Comparison of ENCODE assay signal across 27 cellular contexts in the genomic region with DNA sequence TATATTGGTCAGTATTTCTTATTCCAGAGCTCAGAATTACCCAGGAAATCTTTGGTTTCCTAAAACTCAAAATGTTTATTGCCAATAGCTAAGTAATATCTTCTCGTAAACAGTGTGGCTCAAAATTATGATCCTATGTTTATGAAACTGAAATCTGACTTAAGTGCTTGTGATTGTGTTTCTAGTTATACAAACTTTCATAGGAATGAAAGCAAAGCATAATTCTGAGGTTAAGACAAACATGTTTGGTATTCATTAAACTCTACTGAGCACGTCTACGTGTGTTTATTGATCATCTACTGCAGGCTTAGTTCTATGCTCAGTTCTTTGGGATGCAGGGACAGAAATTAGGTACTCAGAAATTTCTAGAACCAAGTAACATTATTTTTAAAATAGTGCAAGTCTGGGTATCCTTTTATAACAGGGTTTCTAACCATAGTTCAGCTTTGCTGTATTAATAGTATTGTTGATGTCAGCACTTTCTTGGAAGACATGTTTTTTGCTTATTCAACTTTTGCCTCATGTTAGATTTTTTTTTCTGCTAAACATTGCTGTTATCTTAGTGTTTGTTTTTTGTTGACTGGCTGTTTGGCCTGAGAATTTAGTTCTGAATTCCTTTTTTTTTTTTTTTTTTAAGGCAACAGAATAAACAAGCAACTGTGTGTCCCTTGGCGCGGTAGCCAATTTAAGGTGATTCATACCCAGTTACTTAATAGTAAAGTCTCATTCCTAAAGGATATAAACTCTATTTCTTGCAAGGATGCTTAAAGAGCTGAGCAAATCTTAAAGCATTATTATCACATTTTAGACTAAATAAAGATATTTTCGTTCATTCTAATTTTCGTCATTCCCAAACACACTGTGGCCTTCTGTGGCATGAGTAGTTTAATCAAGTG. TPM values are rescaled to one million over a fixed set of nuclear protein-coding genes. Genes with fewer than 3 reads are reported as not detected.
DNase-seq lines count a peak whose midpoint lies in the region; ATAC-seq, FAIRE-seq and TF ChIP-seq lines count a peak whose summit lies in the region.
"Had no signal": no experiment of that assay in that cellular context is flagged by ENCODE, and none has a peak within 500 bp of the region (broad histone marks: within the 10 kb centered on the region; RNA-seq: fewer than 3 reads in every experiment).

No MANE protein-coding gene starts in this region.

- CTCF ChIA-PET in IMR-90 (lab: Yijun Ruan, JAX): interaction anchor here (0.6 to 1.2 kb wide), 2 partner anchors 14 to 140 kb away, joined by 3 to 4 read pairs; no protein-coding TSS in a partner anchor

- no peak overlapping the region for H3K27ac ChIP-seq in IMR-90 (ENCODE audit: insufficient read depth, low read length)
- H3K27ac ChIP-seq in astrocyte (ENCODE audit: low read depth, low read length): no peak overlapping the region
- peak overlapping the region; percentile 10 for H3K27ac ChIP-seq in subcutaneous abdominal adipose tissue (ENCODE audit: low read depth, low read length)
- H3K27ac ChIP-seq: hepatocyte, HL-60, RWPE1, tibial artery had no signal

- H3K27ac Mint-ChIP-seq in astrocyte (ENCODE audit: unreplicated experiment) (no peak overlapping the region), immature natural killer cell (no peak overlapping the region)
- H3K27ac Mint-ChIP-seq: activated naive CD8-positive, alpha-beta T cell treated with anti-CD3 and anti-CD28 coated beads, Interleukin-2, amount 10 ng/mL, durations not matched to agents 7 days and 5 days; stimulated activated naive B cell treated with anti-CD40 and anti-IgM and Interleukin-4, amounts not matched to agents 10 μg/mL and 1 μg/mL and 100 μg/mL, for 72 hours; WTC11 had no signal

- in situ Hi-C loops in IMR-90 (cut with MboI; ENCODE audit: low sequenced_read_pairs): loop anchor here (25.0 kb wide), 1 partner anchor 314 kb away; no protein-coding TSS in a partner anchor

- H3K4me2 ChIP-seq in IMR-90 (ENCODE audit: low read depth, low read length) (peak overlapping the region; percentile 33; the same call in 1 of the 2 replicates), astrocyte (ENCODE audit: low read length) (no peak overlapping the region)
- H3K4me2 ChIP-seq: hepatocyte, SK-N-SH had no signal

- H3K36me3 ChIP-seq in IMR-90 (ENCODE audit: control insufficient read depth, insufficient read depth, low read length): no peaks in the 10 kb centered on the region
- H3K36me3 ChIP-seq in astrocyte (ENCODE audit: insufficient read depth, low read length): no peaks in the 10 kb centered on the region
- H3K36me3 ChIP-seq in subcutaneous abdominal adipose tissue (ENCODE audit: control insufficient read depth in 5 of 5, insufficient read depth in 5 of 5, low read length in 5 of 5): no peaks in the 10 kb centered on the region
- H3K36me3 ChIP-seq: tibial artery had no signal

- no peak overlapping the region for H3K4me3 Mint-ChIP-seq in astrocyte (ENCODE audit: unreplicated experiment)
- no peak overlapping the region for H3K4me3 Mint-ChIP-seq in immature natural killer cell
- H3K4me3 Mint-ChIP-seq: activated naive CD8-positive, alpha-beta T cell treated with anti-CD3 and anti-CD28 coated beads, Interleukin-2, amount 10 ng/mL, durations not matched to agents 7 days and 5 days; neural crest cell; stimulated activated naive B cell treated with anti-CD40 and anti-IgM and Interleukin-4, amounts not matched to agents 10 μg/mL and 1 μg/mL and 100 μg/mL, for 72 hours; WTC11 had no signal

- FAIRE-seq in astrocyte (lab: Jason Lieb, UNC): peak; percentile 29
- FAIRE-seq: frontal cortex, GM19239 had no signal

- H2AFZ ChIP-seq in IMR-90 (replicated peaks; ENCODE audit: low read length, poor library complexity) (no peak overlapping the region), astrocyte (ENCODE audit: low read depth, low read length) (no peak overlapping the region)
- H2AFZ ChIP-seq: hepatocyte had no signal

- H4K20me1 ChIP-seq in IMR-90 (ENCODE audit: insufficient read depth, low read length): peaks cover 28% of the 10 kb centered on the region
- peaks cover 45% of the 10 kb centered on the region for H4K20me1 ChIP-seq in astrocyte (ENCODE audit: insufficient read depth, low read length)

- BruUV-seq in IMR-90 (replicated peaks; lab: Mats Ljungman, UMichigan): no TSS peak

- H3K56ac ChIP-seq in IMR-90 (ENCODE audit: extremely low read depth, insufficient read depth, low read length): no peak overlapping the region

- no peak overlapping the region for H2BK15ac ChIP-seq in IMR-90 (ENCODE audit: low read depth, low read length)

- H3K4me1 Mint-ChIP-seq in astrocyte (ENCODE audit: low read depth, unreplicated experiment): peaks cover 38% of the 10 kb centered on the region
- peaks cover 22 to 26% of the 10 kb centered on the region in 2 donors for H3K4me1 Mint-ChIP-seq in immature natural killer cell
- H3K4me1 Mint-ChIP-seq: activated naive CD8-positive, alpha-beta T cell treated with anti-CD3 and anti-CD28 coated beads, Interleukin-2, amount 10 ng/mL, durations not matched to agents 7 days and 5 days; stimulated activated naive B cell treated with anti-CD40 and anti-IgM and Interleukin-4, amounts not matched to agents 10 μg/mL and 1 μg/mL and 100 μg/mL, for 72 hours had no signal

- peak overlapping the region; percentile 18 for H2BK5ac ChIP-seq in IMR-90 (ENCODE audit: low read depth, low read length, poor library complexity, severe bottlenecking)

- H3K79me2 ChIP-seq in astrocyte (ENCODE audit: insufficient read depth, low read length): peaks cover 58% of the 10 kb centered on the region

- no peak overlapping the region for H2AK9ac ChIP-seq in IMR-90 (replicated peaks; ENCODE audit: low read depth, low read length, poor library complexity)

- H3K9me3 ChIP-seq in IMR-90 (ENCODE audit: control insufficient read depth, insufficient read depth, low read length) (no peaks in the 10 kb centered on the region), astrocyte (ENCODE audit: insufficient read depth, low read depth, low read length) (no peaks in the 10 kb centered on the region), subcutaneous abdominal adipose tissue (ENCODE audit: control insufficient read depth in 5 of 5, low read length in 5 of 5) (no peaks in the 10 kb centered on the region)
- H3K9me3 ChIP-seq: mucosa of descending colon, SK-N-SH, tibial artery had no signal

- H2BK20ac ChIP-seq in IMR-90 (ENCODE audit: low read depth, low read length): no peak overlapping the region

- peaks cover 38 to 57% of the 10 kb centered on the region in 2 experiments for H3K79me1 ChIP-seq in IMR-90 (ENCODE audit: low read depth in 1 of 2, low read length in 2 of 2)

- H2BK120ac ChIP-seq in IMR-90 (ENCODE audit: low read depth, low read length): no peak overlapping the region

- H3K4me1 ChIP-seq in IMR-90 (ENCODE audit: control insufficient read depth, insufficient read depth, low read length): peaks cover 20% of the 10 kb centered on the region
- peaks cover 24% of the 10 kb centered on the region for H3K4me1 ChIP-seq in astrocyte (ENCODE audit: insufficient read depth, low read length)
- peaks cover 0 to 29% (median 9%) of the 10 kb centered on the region in 5 donors for H3K4me1 ChIP-seq in subcutaneous abdominal adipose tissue (ENCODE audit: control insufficient read depth in 5 of 5, insufficient read depth in 5 of 5, low read length in 5 of 5)

- H4K91ac ChIP-seq in IMR-90 (ENCODE audit: insufficient read depth, low read depth, low read length): no peak overlapping the region

- H3K4me3 ChIP-seq in IMR-90 (ENCODE audit: insufficient read depth, low read depth, low read length) (no peak overlapping the region), astrocyte (ENCODE audit: insufficient read depth, low read depth, low read length) (no peak overlapping the region), subcutaneous abdominal adipose tissue (ENCODE audit: low read depth in 1 of 5, low read length in 5 of 5) (no peak overlapping the region)
- H3K4me3 ChIP-seq: hepatocyte, mucosa of descending colon, tibial artery had no signal

- H3K9me1 ChIP-seq in IMR-90 (ENCODE audit: insufficient read depth, low read length): peaks cover 17% of the 10 kb centered on the region; the same call in 1 of the 2 replicates

- H4K5ac ChIP-seq in IMR-90 (ENCODE audit: low read depth, low read length): no peak overlapping the region

- H3K27me3 Mint-ChIP-seq in astrocyte (ENCODE audit: low read depth, unreplicated experiment): no peaks in the 10 kb centered on the region
- H3K27me3 Mint-ChIP-seq in immature natural killer cell (ENCODE audit: low read depth in 3 of 3): peaks cover 0 to 6% (median 2%) of the 10 kb centered on the region in 3 donors
- H3K27me3 Mint-ChIP-seq: activated naive CD8-positive, alpha-beta T cell treated with anti-CD3 and anti-CD28 coated beads, Interleukin-2, amount 10 ng/mL, durations not matched to agents 7 days and 5 days; stimulated activated naive B cell treated with anti-CD40 and anti-IgM and Interleukin-4, amounts not matched to agents 10 μg/mL and 1 μg/mL and 100 μg/mL, for 72 hours had no signal

- intact Hi-C loops in IMR-90 (cut with micrococcal nuclease): loop anchor here (2.0 kb wide), 1 partner anchor 30 kb away; no protein-coding TSS in a partner anchor

- POLR2A ChIA-PET in IMR-90 (lab: Charles Lee; ENCODE audit: unreplicated experiment): no interaction called here

- no peak overlapping the region for H3K14ac ChIP-seq in IMR-90 (replicated peaks; ENCODE audit: low read depth, low read length)

- no peak overlapping the region for H3K18ac ChIP-seq in IMR-90 (ENCODE audit: low read depth, low read length)

- dilution Hi-C loops in IMR-90 (cut with HindIII; ENCODE audit: low sequenced_read_pairs, unreplicated experiment): no loop called here

- TF ChIP-seq CTCF in IMR-90 (conservative IDR thresholded peaks at IDR 0.05; ENCODE audit: low read depth, low read length): no peak
- no peak for TF ChIP-seq CTCF in astrocyte (IDR thresholded peaks at IDR 0.05; ENCODE audit: insufficient read depth, low read depth, low read length)

- H3K36me3 Mint-ChIP-seq in astrocyte (ENCODE audit: low read depth, unreplicated experiment): no peaks in the 10 kb centered on the region
- H3K36me3 Mint-ChIP-seq in immature natural killer cell: peaks cover 0 to 6% (median 0%) of the 10 kb centered on the region in 3 donors
- H3K36me3 Mint-ChIP-seq: activated naive CD8-positive, alpha-beta T cell treated with anti-CD3 and anti-CD28 coated beads, Interleukin-2, amount 10 ng/mL, durations not matched to agents 7 days and 5 days; stimulated activated naive B cell treated with anti-CD40 and anti-IgM and Interleukin-4, amounts not matched to agents 10 μg/mL and 1 μg/mL and 100 μg/mL, for 72 hours; WTC11 had no signal

- H3K4ac ChIP-seq in IMR-90 (ENCODE audit: low read depth, low read length): no peak overlapping the region

- no CpG with 5 or more reads among the region's 7 CpGs for WGBS in IMR-90 (ENCODE audit: extremely low coverage in 2 of 2, insufficient read length in 1 of 2), 2 experiments

- H3K9ac ChIP-seq in IMR-90 (ENCODE audit: low read depth, low read length) (no peak overlapping the region), astrocyte (ENCODE audit: low read length) (no peak overlapping the region), subcutaneous abdominal adipose tissue (ENCODE audit: low read length in 5 of 5) (no peak overlapping the region)
- H3K9ac ChIP-seq: SK-N-SH had no signal

- no peak overlapping the region for H3K23ac ChIP-seq in IMR-90 (ENCODE audit: low read depth, low read length)

- no peak overlapping the region for H2AK5ac ChIP-seq in IMR-90 (ENCODE audit: low read depth, low read length)

- no peak for TF ChIP-seq RAD21 in IMR-90 (IDR thresholded peaks at IDR 0.05; ENCODE audit: low read length)

- ATAC-seq in IMR-90 (ENCODE audit: low read depth) (peak; percentile 65), HG03025 (IDR thresholded peaks at IDR 0.05; ENCODE audit: low FRiP score, unreplicated experiment) (no peak)
- ATAC-seq: left ventricle myocardium superior; mucosa of descending colon; stimulated activated naive B cell treated with anti-CD40 and anti-IgM and Interleukin-4, amounts not matched to agents 10 μg/mL and 1 μg/mL and 100 μg/mL, for 72 hours; WTC11 had no signal

- H3K27me3 ChIP-seq in IMR-90 (ENCODE audit: control insufficient read depth, insufficient read depth, low read length) (no peaks in the 10 kb centered on the region), astrocyte (ENCODE audit: insufficient read depth, low read length) (no peaks in the 10 kb centered on the region), subcutaneous abdominal adipose tissue (ENCODE audit: control insufficient read depth in 5 of 5, insufficient read depth in 4 of 5, low read length in 5 of 5) (no peaks in the 10 kb centered on the region)
- H3K27me3 ChIP-seq: hepatocyte, tibial artery had no signal

- TF ChIP-seq POLR2A in IMR-90 (IDR thresholded peaks at IDR 0.05; ENCODE audit: low read depth, low read length): no peak

- H3K9me3 Mint-ChIP-seq in astrocyte (ENCODE audit: unreplicated experiment) (no peaks in the 10 kb centered on the region), immature natural killer cell (no peaks in the 10 kb centered on the region)
- H3K9me3 Mint-ChIP-seq: activated naive CD8-positive, alpha-beta T cell treated with anti-CD3 and anti-CD28 coated beads, Interleukin-2, amount 10 ng/mL, durations not matched to agents 7 days and 5 days; neural crest cell; WTC11 had no signal

- H4K8ac ChIP-seq in IMR-90 (ENCODE audit: low read depth in 2 of 2, low read length in 2 of 2): no peak overlapping the region

- DNase-seq in IMR-90 (peak; percentile 66), astrocyte (ENCODE audit: low read depth) (peak; percentile 64), fibroblast of peridontal ligament (ENCODE audit: extremely low read depth) (peak; percentile 77), immature natural killer cell (no peak), Kasumi-1 (lab: John Stamatoyannopoulos, UW) (no peak), D341Med (ENCODE audit: low spot score) (no peak)
- DNase-seq: activated CD4-positive, alpha-beta T cell treated with anti-CD3 and anti-CD28 coated beads, Interleukin-2, amount 50 U/mL, for 48 hours; activated naive CD8-positive, alpha-beta T cell treated with anti-CD3 and anti-CD28 coated beads, Interleukin-2, amount 10 ng/mL, durations not matched to agents 7 days and 5 days; GOT3; left ventricle myocardium superior; mucosa of descending colon; NCI-H146; NCI-H2171 treated with DMSO at 0.1 percent for 48 hours; NCI-H524 treated with DMSO at 0.1 percent for 48 hours; SK-N-SH; stimulated activated CD4-positive, alpha-beta T cell treated with anti-CD3 and anti-CD28 coated beads, Interleukin-2, amount 100 ng/mL, for 24 hours; stimulated activated naive B cell treated with anti-CD40 and anti-IgM and Interleukin-4, amounts not matched to agents 10 μg/mL and 1 μg/mL and 100 μg/mL, for 72 hours had no signal

RNA-seq across cellular contexts. Expression of gene PTPRM, which starts 31.3 kb away (rescaled TPM):
- 23.6 and 28.3 TPM in 2 replicates for total RNA-seq in IMR-90 (2012; rRNA removed)
- 42.4 and 51.2 TPM in 2 replicates for polyA plus RNA-seq in IMR-90 (2012; rRNA removed)
- polyA plus RNA-seq in IMR-90 (2012; cell fraction: cytosol; rRNA removed): 17.9 and 29.2 TPM in 2 replicates
- 75.1 and 198 TPM in 2 replicates for polyA plus RNA-seq in IMR-90 (2012; cell fraction: nucleus; rRNA removed; ENCODE audit: low replicate concordance)
- 53.1 and 59.6 TPM in 2 replicates for total RNA-seq in astrocyte
- polyA plus RNA-seq in immature natural killer cell: 1 to 10 TPM; 1.3 to 9.7 (median 3.2) TPM

Comparison
In these comparisons a context has a peak if more than half of its experiments do, and no peak if none do; other contexts are left out.
1. DNase-seq: peak in IMR-90 (single experiment), astrocyte (single experiment) and fibroblast of peridontal ligament (single experiment); none in immature natural killer cell (0 of 3), Kasumi-1 (0 of 2) and D341Med (single experiment).